22 cellular contexts compared by ENCODE assay signal in genomic region chr6:107941627-107942026, GRCh38. TPM values are rescaled to one million over a fixed set of nuclear protein-coding genes. Genes with fewer than 3 reads are reported as not detected.
DNase-seq lines count a peak whose midpoint lies in the region; ATAC-seq and TF ChIP-seq lines count a peak whose summit lies in the region.
"Had no signal": no experiment of that assay in that cellular context is flagged by ENCODE, and none has a peak within 500 bp of the region (broad histone marks: within the 10 kb centered on the region; RNA-seq: fewer than 3 reads in every experiment).

No MANE protein-coding gene starts in this region.

- no peaks in the 10 kb centered on the region for H3K27me3 ChIP-seq in left lung
- H3K27me3 ChIP-seq: suprapubic skin had no signal

- H3K36me3 ChIP-seq in left lung = no peaks in the 10 kb centered on the region
- H3K36me3 ChIP-seq: suprapubic skin had no signal

- no peak overlapping the region for H3K4me3 ChIP-seq in left lung
- H3K4me3 ChIP-seq: GM12878, suprapubic skin had no signal

- H3K9me3 ChIP-seq in T-helper 17 cell (ENCODE audit: control insufficient read depth, low read length, poor library complexity, severe bottlenecking) (no peaks in the 10 kb centered on the region), left lung (no peaks in the 10 kb centered on the region)
- H3K9me3 ChIP-seq: suprapubic skin had no signal

- no peak for ATAC-seq in T-helper 17 cell
- peak; percentile 81 for ATAC-seq in left lung
- ATAC-seq in GM18505 (IDR thresholded peaks at IDR 0.05; ENCODE audit: unreplicated experiment) = no peak
- ATAC-seq in HG02840 (IDR thresholded peaks at IDR 0.05; ENCODE audit: low FRiP score, unreplicated experiment) = no peak
- ATAC-seq: activated naive CD4-positive, alpha-beta T cell treated with anti-CD3 and anti-CD28 coated beads, Interleukin-2, amount 50 U/mL, for 72 hours; GM12878; stimulated activated memory B cell treated with anti-CD40 and anti-IgM and Interleukin-4, amounts not matched to agents 10 μg/mL and 1 μg/mL and 100 μg/mL, for 72 hours had no signal

- intact Hi-C loops in CD14-positive monocyte (cut with micrococcal nuclease) = no loop called here
- intact Hi-C loops in left lung (cut with DNase I) = no loop called here

- H3K27ac Mint-ChIP-seq in CD14-positive monocyte (peak overlapping the region in 4 of 7 donors; percentile 42 to 80 (median 51)), T-helper 17 cell (peak overlapping the region; percentile 39)
- H3K27ac Mint-ChIP-seq: activated T-helper 1 cell treated with anti-CD3 and anti-CD28 coated beads, Interleukin-12 subunit alpha, Interleukin-12 subunit beta, Interleukin-2, Interleukin-4 antibody, amounts not matched to agents 30 ng/mL and 10 ng/mL and 1 ng/mL, durations not matched to agents 14 hours and 24 hours and 36 hours had no signal

- H3K4me3 Mint-ChIP-seq in CD14-positive monocyte (no peak overlapping the region), T-helper 17 cell (no peak overlapping the region)
- H3K4me3 Mint-ChIP-seq: activated T-helper 1 cell treated with anti-CD3 and anti-CD28 coated beads, Interleukin-12 subunit alpha, Interleukin-12 subunit beta, Interleukin-2, Interleukin-4 antibody, amounts not matched to agents 30 ng/mL and 10 ng/mL and 1 ng/mL, durations not matched to agents 14 hours and 24 hours and 36 hours; stimulated activated memory B cell treated with anti-CD40 and anti-IgM and Interleukin-4, amounts not matched to agents 10 μg/mL and 1 μg/mL and 100 μg/mL, for 72 hours had no signal

- TF ChIP-seq POLR2A in GM18505 (IDR thresholded peaks at IDR 0.05; ENCODE audit: borderline replicate concordance, extremely low read depth, insufficient read depth, insufficient read length) = no peak

- H3K9me3 Mint-ChIP-seq in CD14-positive monocyte = peaks cover 0 to 5% (median 0%) of the 10 kb centered on the region in 7 donors
- H3K9me3 Mint-ChIP-seq: activated naive CD4-positive, alpha-beta T cell treated with anti-CD3 and anti-CD28 coated beads, Interleukin-2, amount 50 U/mL, for 72 hours; activated T-helper 1 cell treated with anti-CD3 and anti-CD28 coated beads, Interleukin-12 subunit alpha, Interleukin-12 subunit beta, Interleukin-2, Interleukin-4 antibody, amounts not matched to agents 30 ng/mL and 10 ng/mL and 1 ng/mL, durations not matched to agents 14 hours and 24 hours and 36 hours; CD8-positive, alpha-beta memory T cell; stimulated activated memory B cell treated with anti-CD40 and anti-IgM and Interleukin-4, amounts not matched to agents 10 μg/mL and 1 μg/mL and 100 μg/mL, for 72 hours had no signal

- peaks cover 6 to 20% of the 10 kb centered on the region in 2 donors for H3K4me1 ChIP-seq in left lung

- H3K4me1 Mint-ChIP-seq in CD14-positive monocyte (peaks cover 10% of the 10 kb centered on the region), T-helper 17 cell (peaks cover 34% of the 10 kb centered on the region)

- H3K36me3 Mint-ChIP-seq in CD14-positive monocyte (peaks cover 7 to 29% of the 10 kb centered on the region in 2 donors), T-helper 17 cell (ENCODE audit: low read depth) (no peaks in the 10 kb centered on the region)

- no peaks in the 10 kb centered on the region for H3K27me3 Mint-ChIP-seq in CD14-positive monocyte (ENCODE audit: low read depth in 3 of 3)
- no peaks in the 10 kb centered on the region for H3K27me3 Mint-ChIP-seq in T-helper 17 cell
- H3K27me3 Mint-ChIP-seq: CD8-positive, alpha-beta memory T cell; stimulated activated memory B cell treated with anti-CD40 and anti-IgM and Interleukin-4, amounts not matched to agents 10 μg/mL and 1 μg/mL and 100 μg/mL, for 72 hours had no signal

- no peak for TF ChIP-seq CTCF in CD14-positive monocyte (IDR thresholded peaks at IDR 0.05)
- no peak for TF ChIP-seq CTCF in left lung (IDR thresholded peaks at IDR 0.05)

- no peak overlapping the region for H3K27ac ChIP-seq in left lung
- H3K27ac ChIP-seq: suprapubic skin had no signal

- DNase-seq in CD14-positive monocyte (ENCODE audit: low spot score) = no peak
- DNase-seq in DMS79 treated with DMSO at 0.1 percent for 48 hours (lab: John Stamatoyannopoulos, UW) = peak; percentile 53
- DNase-seq in T-helper 17 cell = no peak
- no peak for DNase-seq in left lung
- DNase-seq in NCI-H510A (lab: John Stamatoyannopoulos, UW) = no peak
- DNase-seq: CD8-positive, alpha-beta memory T cell; cerebellar nuclear complex; DND-41; effector CD4-positive, alpha-beta T cell; foreskin melanocyte; hypothalamus; KBM-7; mammary epithelial cell; NCI-H2081; small intestine had no signal

RNA-seq across cellular contexts. Expression of gene SEC63, which starts 16.4 kb away (rescaled TPM):
- 10 to 100 TPM; 12.0 to 33.7 TPM for polyA plus RNA-seq in CD14-positive monocyte
- total RNA-seq in T-helper 17 cell (10 to 100 TPM; 76.6 to 86.7 TPM), left lung (100 to 1,000 TPM in 1 of 2 donors, 10 to 100 TPM in 1; 94.4 to 115 TPM)
